Comparison of ENCODE assay signal across 6 cellular contexts in the genomic region with DNA sequence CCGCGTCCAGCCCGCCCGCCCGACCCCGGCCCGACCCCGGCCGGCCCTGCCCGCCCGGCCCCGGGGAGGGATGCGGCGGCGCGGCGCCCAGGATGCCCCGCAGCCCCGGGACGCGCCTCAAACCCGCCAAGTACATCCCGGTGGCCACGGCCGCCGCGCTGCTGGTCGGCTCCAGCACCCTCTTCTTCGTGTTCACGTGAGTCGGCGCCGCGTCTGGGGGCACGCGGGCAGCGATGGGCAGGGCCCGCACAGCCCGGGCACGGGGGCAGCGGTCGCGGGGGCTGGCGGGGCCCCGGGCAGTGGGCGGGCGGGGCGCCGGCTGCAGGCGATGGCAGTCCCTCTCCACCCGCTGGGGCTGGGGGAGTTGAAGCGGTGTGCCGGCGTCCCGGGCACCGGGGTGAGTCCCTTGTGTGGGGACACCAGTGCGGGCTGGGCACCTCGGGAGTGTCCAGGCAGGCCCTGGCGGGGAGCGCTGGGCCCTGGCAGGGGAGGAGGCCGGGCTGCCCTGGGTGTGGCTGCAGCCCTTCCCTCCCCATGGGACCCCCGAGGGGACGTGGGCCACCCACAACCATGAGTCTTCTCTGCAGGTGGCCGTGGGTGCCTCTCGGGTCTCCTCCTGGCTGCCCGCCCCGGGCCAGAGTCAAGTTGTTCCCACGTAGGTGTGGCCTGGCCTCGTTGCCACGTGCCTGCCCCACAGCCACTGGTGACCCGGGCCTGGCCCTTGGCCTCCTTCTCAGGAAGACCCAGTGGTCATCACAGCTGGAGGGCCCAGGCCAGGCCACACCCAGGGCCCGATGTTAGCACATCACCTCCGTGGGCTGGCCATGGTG. TPM values are rescaled to one million over a fixed set of nuclear protein-coding genes. Genes with fewer than 3 reads are reported as not detected.
DNase-seq lines count a peak whose midpoint lies in the region; ATAC-seq, FAIRE-seq and TF ChIP-seq lines count a peak whose summit lies in the region.

No MANE protein-coding gene starts in this region.

- no peak overlapping the region for H3K4ac ChIP-seq in H1 (replicated peaks; ENCODE audit: insufficient read length, low read depth, low read length)

- TF ChIP-seq EP300 in H1 (IDR thresholded peaks at IDR 0.05; ENCODE audit: borderline replicate concordance in 1 of 2, low read depth in 2 of 2, low read length in 2 of 2), result no peak

- TF ChIP-seq POLR2A in H1 (IDR thresholded peaks at IDR 0.05; ENCODE audit: control extremely low read depth in 1 of 2, low read depth in 2 of 2, low read length in 2 of 2), result no peak

- no peak overlapping the region for H2BK20ac ChIP-seq in H1 (ENCODE audit: low read length)

- H3K18ac ChIP-seq in H1 (ENCODE audit: extremely low read depth, low read length), result no peak overlapping the region; the same call in none of the 2 replicates

- POLR2A ChIA-PET in H1 (lab: Charles Lee; ENCODE audit: partially characterized antibody), result no interaction called here

- no peak overlapping the region for H4K5ac ChIP-seq in H1 (ENCODE audit: insufficient read length, low read depth, low read length)

- H2AFZ ChIP-seq in H1 (ENCODE audit: low read length), result no peak overlapping the region

- no peaks in the 10 kb centered on the region; a peak in 2 of 7 replicates for H3K27me3 ChIP-seq in H1 (replicated peaks in 1 of 4; ENCODE audit: control insufficient read depth in 3 of 4, extremely low read depth in 1 of 4, insufficient read depth in 3 of 4, low read length in 3 of 4)

- no peak overlapping the region for H3K56ac ChIP-seq in H1 (replicated peaks; ENCODE audit: insufficient read length, low read depth, low read length)

- peak overlapping the region; percentile 76 for H3K4me3 ChIP-seq in Jurkat, Clone E6-1 (ENCODE audit: low read length)
- H3K4me3 ChIP-seq in H1 (ENCODE audit: extremely low read depth in 1 of 4, insufficient read depth in 2 of 4, low read depth in 3 of 4, low read length in 4 of 4), result peak overlapping the region; percentile 53 to 70 (median 58)

- no peak overlapping the region for H4K91ac ChIP-seq in H1 (replicated peaks; ENCODE audit: insufficient read length, low read length)

- H4K8ac ChIP-seq in H1 (ENCODE audit: extremely low read depth, insufficient read depth, low read length), result peak overlapping the region; percentile 14; the same call in 1 of the 2 replicates

- no peak overlapping the region for H3K27ac ChIP-seq in H1 (ENCODE audit: low read depth, low read length)

- H2BK5ac ChIP-seq in H1 (ENCODE audit: low read depth, low read length), result no peak overlapping the region

- 18% methylated on average over 24 of the region's 73 CpGs; no CpG with 5 or more reads in 1 of the 2 experiments for WGBS in H1 (ENCODE audit: extremely low coverage in 1 of 2, insufficient coverage in 1 of 2, insufficient read length in 1 of 2, insufficient replicate concordance in 2 of 2, low coverage in 1 of 2, low lambda C conversion rate in 2 of 2, missing lambda C conversion rate in 1 of 2), 2 experiments

- CTCF ChIA-PET in H1 (lab: Charles Lee; ENCODE audit: partially characterized antibody), result no interaction called here

- peaks cover 7% of the 10 kb centered on the region; the same call in 1 of the 2 replicates for H3K23me2 ChIP-seq in H1 (ENCODE audit: low read depth, low read length)

- H3K4me2 ChIP-seq in H1 (ENCODE audit: insufficient read depth in 1 of 2, low read depth in 2 of 2, low read length in 2 of 2), result peak overlapping the region; percentile 68 to 82

- peaks cover 15% of the 10 kb centered on the region for H3K79me1 ChIP-seq in H1 (ENCODE audit: low read depth, low read length)

- H2BK120ac ChIP-seq in H1 (replicated peaks; ENCODE audit: low read depth, low read length), result no peak overlapping the region

- no peak for TF ChIP-seq CTCF in H1 (IDR thresholded peaks at IDR 0.05; ENCODE audit: control extremely low read depth in 1 of 3, insufficient read depth in 1 of 3, low read depth in 1 of 3, low read length in 3 of 3)
- no peak for TF ChIP-seq CTCF in GM13977 (IDR thresholded peaks at IDR 0.05; ENCODE audit: extremely low read depth, insufficient read depth, missing control alignments)

- H3K23ac ChIP-seq in H1 (ENCODE audit: insufficient read length), result no peak overlapping the region

- H2AK5ac ChIP-seq in H1 (ENCODE audit: low read depth, low read length), result no peak overlapping the region

- peaks cover 18 to 30% of the 10 kb centered on the region in 2 experiments for H4K20me1 ChIP-seq in H1 (replicated peaks in 1 of 2; ENCODE audit: control insufficient read depth in 1 of 2, insufficient read depth in 2 of 2, low read length in 2 of 2)

- no peak for FAIRE-seq in H1 (lab: Jason Lieb, UNC)

- no peak overlapping the region for H3K14ac ChIP-seq in H1 (ENCODE audit: insufficient read length)

- peaks cover 0 to 11% (median 3%) of the 10 kb centered on the region in 4 experiments; a peak in 5 of 8 replicates for H3K36me3 ChIP-seq in H1 (ENCODE audit: control insufficient read depth in 2 of 4, insufficient read depth in 4 of 4, low read length in 3 of 4)

- peaks cover 0 to 12% (median 7%) of the 10 kb centered on the region in 4 experiments; a peak in 4 of 7 replicates for H3K4me1 ChIP-seq in H1 (replicated peaks in 1 of 4; ENCODE audit: control insufficient read depth in 3 of 4, insufficient read depth in 4 of 4, low read length in 3 of 4)

- in situ Hi-C loops in GM13977 (cut with MboI; ENCODE audit: low pct_unique_long_range_greater_than_20kb, low sequenced_read_pairs, unreplicated experiment), result no loop called here

- TF ChIP-seq RAD21 in H1 (IDR thresholded peaks at IDR 0.05 in 1 of 2, conservative IDR thresholded peaks at IDR 0.05 in 1 of 2; ENCODE audit: low read depth in 2 of 2, low read length in 2 of 2), result no peak

- intact Hi-C loops in sciatic nerve (cut with DNase I), result no loop called here

- H2BK12ac ChIP-seq in H1 (ENCODE audit: low read depth, low read length), result no peak overlapping the region

- peaks cover 0 to 20% of the 10 kb centered on the region in 2 experiments; a peak in 3 of 4 replicates for H3K79me2 ChIP-seq in H1 (ENCODE audit: control insufficient read depth in 1 of 2, insufficient read depth in 2 of 2, low read length in 2 of 2)

- peak; percentile 23 for ATAC-seq in sciatic nerve

- no peaks in the 10 kb centered on the region for H3K9me3 ChIP-seq in H1 (ENCODE audit: insufficient read depth in 2 of 2, low read depth in 1 of 2, low read length in 1 of 2)

- H2BK15ac ChIP-seq in H1 (ENCODE audit: low read length), result no peak overlapping the region

- DNase-seq in CD1c-positive myeloid dendritic cell (ENCODE audit: extremely low spot score) (peak; percentile 55), H1 (ENCODE audit: low read depth in 1 of 2, low spot score in 2 of 2) (no peak), sciatic nerve (ENCODE audit: low spot score) (no peak), GM13977 (ENCODE audit: low spot score) (no peak), GOT3 (lab: John Stamatoyannopoulos, UW) (no peak)
- DNase-seq in Jurkat, Clone E6-1 (ENCODE audit: low read depth, low spot score), result no peak

- no peak overlapping the region for H3K9ac ChIP-seq in H1 (replicated peaks in 1 of 4; ENCODE audit: extremely low read depth in 1 of 4, low read depth in 3 of 4, low read length in 3 of 4)

RNA-seq across cellular contexts. Expression of gene ZDHHC8, which starts 0.5 kb away (rescaled TPM):
- polyA plus RNA-seq in Jurkat, Clone E6-1 (2012; ENCODE audit: insufficient read depth, insufficient read length), result 41.4 TPM
- 64.0 and 65.6 TPM in 2 replicates for total RNA-seq in H1 (2021; fragmentation: NEBNext Ultra II Directional; extraction: Animal tissue kit (Norgen Biotek cat#: 25700))
- 18.6 and 44.4 TPM in 2 replicates for polyA plus RNA-seq in H1 (2011; rRNA removed)
- polyA plus RNA-seq in H1 (2011; cell fraction: cytosol; rRNA removed), result 21.0 TPM
- 143 TPM for polyA plus RNA-seq in H1 (2011; cell fraction: nucleus; rRNA removed)
- polyA plus RNA-seq in H1 (2012, experiment 1 of 2), result 17.5 to 48.9 TPM (median 42.8 TPM) in 4 replicates
- polyA plus RNA-seq in H1 (2012, experiment 2 of 2), result 14.6 TPM
- 55.6 TPM for polyA plus RNA-seq in H1 (2013, experiment 1 of 2)
- polyA plus RNA-seq in H1 (2013, experiment 2 of 2), result 52.7 TPM
- polyA minus RNA-seq in H1 (2011; rRNA and poly(A)+ RNA removed), result 8.0 and 13.3 TPM in 2 replicates
- 22.4 TPM for polyA minus RNA-seq in H1 (2011; cell fraction: cytosol; rRNA and poly(A)+ RNA removed)
- polyA minus RNA-seq in H1 (2011; cell fraction: nucleus; rRNA and poly(A)+ RNA removed), result 26.6 TPM
- 143 TPM for total RNA-seq in sciatic nerve

RNA-seq across cellular contexts. Expression of gene TRMT2A, which starts 15.0 kb away (rescaled TPM):
- polyA plus RNA-seq in Jurkat, Clone E6-1 (2012; ENCODE audit: insufficient read depth, insufficient read length), result 78.4 TPM
- total RNA-seq in H1 (2021; fragmentation: NEBNext Ultra II Directional; extraction: Animal tissue kit (Norgen Biotek cat#: 25700)), result 44.9 and 47.9 TPM in 2 replicates
- 50.3 and 73.2 TPM in 2 replicates for polyA plus RNA-seq in H1 (2011; rRNA removed)
- polyA plus RNA-seq in H1 (2011; cell fraction: cytosol; rRNA removed), result 65.7 TPM
- 307 TPM for polyA plus RNA-seq in H1 (2011; cell fraction: nucleus; rRNA removed)
- 45.4 to 62.4 TPM (median 53.1 TPM) in 4 replicates for polyA plus RNA-seq in H1 (2012, experiment 1 of 2)
- 32.7 TPM for polyA plus RNA-seq in H1 (2012, experiment 2 of 2)
- polyA plus RNA-seq in H1 (2013, experiment 1 of 2), result 36.2 TPM
- polyA plus RNA-seq in H1 (2013, experiment 2 of 2), result 32.7 TPM
- 23.1 and 26.5 TPM in 2 replicates for polyA minus RNA-seq in H1 (2011; rRNA and poly(A)+ RNA removed)
- 46.8 TPM for polyA minus RNA-seq in H1 (2011; cell fraction: cytosol; rRNA and poly(A)+ RNA removed)
- 94.9 TPM for polyA minus RNA-seq in H1 (2011; cell fraction: nucleus; rRNA and poly(A)+ RNA removed)
- total RNA-seq in sciatic nerve, result 46.8 TPM

RNA-seq across cellular contexts. Expression of gene RANBP1, which starts 16.2 kb away (rescaled TPM):
- polyA plus RNA-seq in Jurkat, Clone E6-1 (2012; ENCODE audit: insufficient read depth, insufficient read length), result 479 TPM
- total RNA-seq in H1 (2021; fragmentation: NEBNext Ultra II Directional; extraction: Animal tissue kit (Norgen Biotek cat#: 25700)), result 484 and 495 TPM in 2 replicates
- polyA plus RNA-seq in H1 (2011; rRNA removed), result 343 and 465 TPM in 2 replicates
- 587 TPM for polyA plus RNA-seq in H1 (2011; cell fraction: cytosol; rRNA removed)
- polyA plus RNA-seq in H1 (2011; cell fraction: nucleus; rRNA removed), result 423 TPM
- 421 to 441 TPM (median 430 TPM) in 4 replicates for polyA plus RNA-seq in H1 (2012, experiment 1 of 2)
- 333 TPM for polyA plus RNA-seq in H1 (2012, experiment 2 of 2)
- polyA plus RNA-seq in H1 (2013, experiment 1 of 2), result 541 TPM
- polyA plus RNA-seq in H1 (2013, experiment 2 of 2), result 525 TPM
- 220 and 269 TPM in 2 replicates for polyA minus RNA-seq in H1 (2011; rRNA and poly(A)+ RNA removed)
- polyA minus RNA-seq in H1 (2011; cell fraction: cytosol; rRNA and poly(A)+ RNA removed), result 274 TPM
- 169 TPM for polyA minus RNA-seq in H1 (2011; cell fraction: nucleus; rRNA and poly(A)+ RNA removed)
- total RNA-seq in sciatic nerve, result 58.8 TPM

RNA-seq across cellular contexts. Expression of gene CCDC188, which starts 18.8 kb away (rescaled TPM):
- not detected for polyA plus RNA-seq in Jurkat, Clone E6-1 (2012; ENCODE audit: insufficient read depth, insufficient read length)
- not detected in 2 replicates for total RNA-seq in H1 (2021; fragmentation: NEBNext Ultra II Directional; extraction: Animal tissue kit (Norgen Biotek cat#: 25700))
- not detected in 2 replicates for polyA plus RNA-seq in H1 (2011; rRNA removed)
- not detected for polyA plus RNA-seq in H1 (2011; cell fraction: cytosol; rRNA removed)
- not detected for polyA plus RNA-seq in H1 (2011; cell fraction: nucleus; rRNA removed)
- 0.22 TPM in 1 of 4 replicates, not detected in the others for polyA plus RNA-seq in H1 (2012, experiment 1 of 2)
- not detected for polyA plus RNA-seq in H1 (2012, experiment 2 of 2)
- polyA plus RNA-seq in H1 (2013, experiment 1 of 2), result not detected
- polyA plus RNA-seq in H1 (2013, experiment 2 of 2), result not detected
- polyA minus RNA-seq in H1 (2011; rRNA and poly(A)+ RNA removed), result not detected in 2 replicates
- polyA minus RNA-seq in H1 (2011; cell fraction: cytosol; rRNA and poly(A)+ RNA removed), result not detected
- not detected for polyA minus RNA-seq in H1 (2011; cell fraction: nucleus; rRNA and poly(A)+ RNA removed)
- 6.8 TPM for total RNA-seq in sciatic nerve

RNA-seq across cellular contexts. Expression of gene DGCR8, which starts 52.0 kb away (rescaled TPM):
- 27.9 TPM for polyA plus RNA-seq in Jurkat, Clone E6-1 (2012; ENCODE audit: insufficient read depth, insufficient read length)
- total RNA-seq in H1 (2021; fragmentation: NEBNext Ultra II Directional; extraction: Animal tissue kit (Norgen Biotek cat#: 25700)), result 42.3 and 43.7 TPM in 2 replicates
- polyA plus RNA-seq in H1 (2011; rRNA removed), result 23.7 and 42.5 TPM in 2 replicates
- 36.9 TPM for polyA plus RNA-seq in H1 (2011; cell fraction: cytosol; rRNA removed)
- 172 TPM for polyA plus RNA-seq in H1 (2011; cell fraction: nucleus; rRNA removed)
- 33.0 to 43.7 TPM (median 38.6 TPM) in 4 replicates for polyA plus RNA-seq in H1 (2012, experiment 1 of 2)
- 12.7 TPM for polyA plus RNA-seq in H1 (2012, experiment 2 of 2)
- polyA plus RNA-seq in H1 (2013, experiment 1 of 2), result 26.6 TPM
- 22.8 TPM for polyA plus RNA-seq in H1 (2013, experiment 2 of 2)
- polyA minus RNA-seq in H1 (2011; rRNA and poly(A)+ RNA removed), result 31.8 and 33.0 TPM in 2 replicates
- 26.9 TPM for polyA minus RNA-seq in H1 (2011; cell fraction: cytosol; rRNA and poly(A)+ RNA removed)
- 60.0 TPM for polyA minus RNA-seq in H1 (2011; cell fraction: nucleus; rRNA and poly(A)+ RNA removed)
- total RNA-seq in sciatic nerve, result 37.6 TPM
